In the genomic region with DNA sequence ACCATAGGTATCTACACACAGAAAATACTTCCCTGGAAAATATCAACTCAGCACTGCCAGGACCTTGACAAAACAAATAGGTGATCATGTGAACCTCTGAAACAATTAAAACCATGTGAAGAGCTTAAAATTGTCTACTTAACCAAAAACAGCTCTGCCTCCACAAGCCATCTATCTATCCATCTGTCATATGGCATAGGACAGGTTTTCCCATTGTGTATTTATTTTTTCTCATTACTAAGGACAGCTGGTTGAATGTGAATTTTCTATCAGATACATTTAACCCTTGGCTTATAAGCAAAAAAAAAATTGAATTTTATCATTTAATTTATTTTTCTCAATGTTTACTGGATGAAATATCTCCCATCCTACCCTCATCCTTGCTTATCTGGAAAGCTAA, we compare ENCODE assay signal across 21 cellular contexts.
DNase-seq lines count a peak whose midpoint lies in the region; ATAC-seq, FAIRE-seq and TF ChIP-seq lines count a peak whose summit lies in the region.
"Had no signal": no experiment of that assay in that cellular context is flagged by ENCODE, and none has a peak within 500 bp of the region (broad histone marks: within the 10 kb centered on the region; RNA-seq: fewer than 3 reads in every experiment).

No MANE protein-coding gene starts in this region.

- no peak overlapping the region for H3K4me3 ChIP-seq in Karpas-422 (ENCODE audit: low read length)
- H3K4me3 ChIP-seq: K562 had no signal

- no peak overlapping the region for H3K4me2 ChIP-seq in Karpas-422 (ENCODE audit: low read depth, low read length, poor library complexity, severe bottlenecking)

- no peaks in the 10 kb centered on the region for H3K4me1 ChIP-seq in Karpas-422 (ENCODE audit: low read length)

- H4K20me1 ChIP-seq in Karpas-422 (ENCODE audit: insufficient read depth, low read depth, low read length) = no peaks in the 10 kb centered on the region

- H3K27me3 ChIP-seq in Karpas-422 (ENCODE audit: low read length) = no peaks in the 10 kb centered on the region

- no peak for FAIRE-seq in H54 (lab: Jason Lieb, UNC)
- FAIRE-seq: GM18507, K562 had no signal

- peak; percentile 1 for DNase-seq in DMS 273 (lab: John Stamatoyannopoulos, UW; ENCODE audit: unreplicated experiment)
- no peak for DNase-seq in DMS 273 treated with DMSO at 0.1 percent for 48 hours (lab: John Stamatoyannopoulos, UW)
- DNase-seq in NCI-H2171 (lab: John Stamatoyannopoulos, UW) = peak; percentile 78
- no peak for DNase-seq in iPS-NIHi11 (ENCODE audit: low spot score)
- DNase-seq in H54 (ENCODE audit: insufficient read length, low spot score) = no peak
- no peak for DNase-seq in Karpas-422
- DNase-seq: ACHN, Calu3, MV-4-11, NCI-H1105, NCI-H146, NCI-H2029 treated with DMSO at 0.1 percent for 48 hours, NCI-H526, SHP77 had no signal

- H2AFZ ChIP-seq in Karpas-422 (ENCODE audit: low read length) = no peak overlapping the region

- H3K27ac ChIP-seq in Karpas-422 (ENCODE audit: low read length) = no peak overlapping the region
- H3K27ac ChIP-seq: 22Rv1, RWPE1 had no signal

- TF ChIP-seq POLR2A in H54 (IDR thresholded peaks at IDR 0.05; ENCODE audit: low read depth, low read length) = no peak

- no peaks in the 10 kb centered on the region for H3K9me3 ChIP-seq in Karpas-422 (ENCODE audit: low read length)

- H3K9me2 ChIP-seq in Karpas-422 (replicated peaks; ENCODE audit: insufficient read depth, low read length) = no peaks in the 10 kb centered on the region

- no peaks in the 10 kb centered on the region for H3K79me2 ChIP-seq in Karpas-422 (ENCODE audit: low read length)

- H3K9ac ChIP-seq in Karpas-422 (ENCODE audit: low read length) = no peak overlapping the region

- no peak for ATAC-seq in SK-N-SH treated with all-trans-retinoic acid at 6 μM for 48 hours
- no peak for ATAC-seq in HG02588 (IDR thresholded peaks at IDR 0.05; ENCODE audit: unreplicated experiment)
- ATAC-seq: K562, Panc1 had no signal

- H3K36me3 ChIP-seq in Karpas-422 (ENCODE audit: insufficient read depth, low read length) = no peaks in the 10 kb centered on the region

TF ChIP-seq in SK-N-SH treated with all-trans-retinoic acid at 6 μM for 48 hours, 23 proteins besides CTCF, POLR2A, EP300 and RAD21:
- TF ChIP-seq ZFP3 (CRISPR knock-in tag; IDR thresholded peaks at IDR 0.05) (no peak), ZNF8 (CRISPR knock-in tag; IDR thresholded peaks at IDR 0.05) (no peak), CREB5 (CRISPR knock-in tag; IDR thresholded peaks at IDR 0.05; ENCODE audit: low read depth) (no peak), TCF4 (CRISPR knock-in tag; IDR thresholded peaks at IDR 0.05; ENCODE audit: borderline replicate concordance) (peak; percentile 32; the same call in 1 of the 2 replicates), ZC3H10 (CRISPR knock-in tag; IDR thresholded peaks at IDR 0.05) (no peak), ZNF70 (CRISPR knock-in tag; IDR thresholded peaks at IDR 0.05) (no peak)
- TF ChIP-seq, protein P1, sequence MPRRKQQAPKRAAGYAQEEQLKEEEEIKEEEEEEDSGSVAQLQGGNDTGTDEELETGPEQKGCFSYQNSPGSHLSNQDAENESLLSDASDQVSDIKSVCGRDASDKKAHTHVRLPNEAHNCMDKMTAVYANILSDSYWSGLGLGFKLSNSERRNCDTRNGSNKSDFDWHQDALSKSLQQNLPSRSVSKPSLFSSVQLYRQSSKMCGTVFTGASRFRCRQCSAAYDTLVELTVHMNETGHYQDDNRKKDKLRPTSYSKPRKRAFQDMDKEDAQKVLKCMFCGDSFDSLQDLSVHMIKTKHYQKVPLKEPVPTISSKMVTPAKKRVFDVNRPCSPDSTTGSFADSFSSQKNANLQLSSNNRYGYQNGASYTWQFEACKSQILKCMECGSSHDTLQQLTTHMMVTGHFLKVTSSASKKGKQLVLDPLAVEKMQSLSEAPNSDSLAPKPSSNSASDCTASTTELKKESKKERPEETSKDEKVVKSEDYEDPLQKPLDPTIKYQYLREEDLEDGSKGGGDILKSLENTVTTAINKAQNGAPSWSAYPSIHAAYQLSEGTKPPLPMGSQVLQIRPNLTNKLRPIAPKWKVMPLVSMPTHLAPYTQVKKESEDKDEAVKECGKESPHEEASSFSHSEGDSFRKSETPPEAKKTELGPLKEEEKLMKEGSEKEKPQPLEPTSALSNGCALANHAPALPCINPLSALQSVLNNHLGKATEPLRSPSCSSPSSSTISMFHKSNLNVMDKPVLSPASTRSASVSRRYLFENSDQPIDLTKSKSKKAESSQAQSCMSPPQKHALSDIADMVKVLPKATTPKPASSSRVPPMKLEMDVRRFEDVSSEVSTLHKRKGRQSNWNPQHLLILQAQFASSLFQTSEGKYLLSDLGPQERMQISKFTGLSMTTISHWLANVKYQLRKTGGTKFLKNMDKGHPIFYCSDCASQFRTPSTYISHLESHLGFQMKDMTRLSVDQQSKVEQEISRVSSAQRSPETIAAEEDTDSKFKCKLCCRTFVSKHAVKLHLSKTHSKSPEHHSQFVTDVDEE (CRISPR knock-in tag; IDR thresholded peaks at IDR 0.05) = 0 out of 2 replicates have a peak, but pooled peaks have one; percentile 34

Comparison
In these comparisons a context has a peak if more than half of its experiments do, and no peak if none do; other contexts are left out.
1. DNase-seq: peak in DMS 273 (single experiment) and NCI-H2171 (single experiment); none in DMS 273 treated with DMSO at 0.1 percent for 48 hours (single experiment), iPS-NIHi11 (single experiment), H54 (single experiment) and Karpas-422 (single experiment).